Comparison of ENCODE assay signal across 9 cellular contexts in genomic region chr15:78739996-78740903, GRCh38.
DNase-seq lines count a peak whose midpoint lies in the region; ATAC-seq and TF ChIP-seq lines count a peak whose summit lies in the region.
"Had no signal": no experiment of that assay in that cellular context is flagged by ENCODE, and none has a peak within 500 bp of the region (broad histone marks: within the 10 kb centered on the region; RNA-seq: fewer than 3 reads in every experiment).

No MANE protein-coding gene starts in this region.

- no peaks in the 10 kb centered on the region for H3K36me3 Mint-ChIP-seq in T-helper 2 cell treated with Interferon-gamma antibody and Interleukin-4, amounts not matched to agents 5 μg/mL and 100 μg/mL, for 36 hours (ENCODE audit: low read depth)
- no peaks in the 10 kb centered on the region for H3K36me3 Mint-ChIP-seq in naive thymus-derived CD4-positive, alpha-beta T cell
- H3K36me3 Mint-ChIP-seq: activated naive CD8-positive, alpha-beta T cell had no signal

- H3K4me3 ChIP-seq in Loucy (ENCODE audit: low read length, poor library complexity, severe bottlenecking): no peak overlapping the region
- no peak overlapping the region for H3K4me3 ChIP-seq in naive thymus-derived CD4-positive, alpha-beta T cell (ENCODE audit: low read length)

- peaks cover 10% of the 10 kb centered on the region for H3K4me1 Mint-ChIP-seq in T-helper 2 cell treated with Interferon-gamma antibody and Interleukin-4, amounts not matched to agents 5 μg/mL and 100 μg/mL, for 36 hours (ENCODE audit: low read depth)
- peaks cover 0 to 14% (median 0%) of the 10 kb centered on the region in 7 donors for H3K4me1 Mint-ChIP-seq in naive thymus-derived CD4-positive, alpha-beta T cell

- peak overlapping the region; percentile 80 for H2AFZ ChIP-seq in Loucy (ENCODE audit: low read length)

- H3K9ac ChIP-seq in Loucy (ENCODE audit: low read depth, low read length, poor library complexity, severe bottlenecking): no peak overlapping the region

- CTCF ChIA-PET in naive thymus-derived CD4-positive, alpha-beta T cell (lab: Charles Lee): interaction anchor here (1.9 kb wide), 1 partner anchor 101 kb away, joined by 4 read pairs; no protein-coding TSS in a partner anchor

- no peak overlapping the region for H3K4me3 Mint-ChIP-seq in T-helper 2 cell treated with Interferon-gamma antibody and Interleukin-4, amounts not matched to agents 5 μg/mL and 100 μg/mL, for 36 hours
- no peak overlapping the region for H3K4me3 Mint-ChIP-seq in naive thymus-derived CD4-positive, alpha-beta T cell
- H3K4me3 Mint-ChIP-seq: activated naive CD8-positive, alpha-beta T cell had no signal

- no peaks in the 10 kb centered on the region for H3K9me3 Mint-ChIP-seq in T-helper 2 cell treated with Interferon-gamma antibody and Interleukin-4, amounts not matched to agents 5 μg/mL and 100 μg/mL, for 36 hours
- H3K9me3 Mint-ChIP-seq in naive thymus-derived CD4-positive, alpha-beta T cell: peaks cover 0 to 2% (median 0%) of the 10 kb centered on the region in 11 donors

- POLR2A ChIA-PET in naive thymus-derived CD4-positive, alpha-beta T cell (lab: Charles Lee): no interaction called here

- no peaks in the 10 kb centered on the region for H3K9me2 ChIP-seq in Loucy (replicated peaks; ENCODE audit: low read depth, low read length)

- no peaks in the 10 kb centered on the region for H3K36me3 ChIP-seq in Loucy (ENCODE audit: insufficient read depth, low read length)
- H3K36me3 ChIP-seq in naive thymus-derived CD4-positive, alpha-beta T cell (ENCODE audit: control insufficient read depth in 2 of 3, insufficient read depth in 3 of 3, low read length in 3 of 3): no peaks in the 10 kb centered on the region

- no peaks in the 10 kb centered on the region for H3F3A ChIP-seq in Loucy (ENCODE audit: low read depth)

- H4K20me1 ChIP-seq in Loucy (ENCODE audit: insufficient read depth, low read length, poor library complexity, severe bottlenecking): no peaks in the 10 kb centered on the region

- intact Hi-C loops in naive thymus-derived CD4-positive, alpha-beta T cell (cut with micrococcal nuclease): no loop called here

- H3K79me2 ChIP-seq in Loucy (ENCODE audit: insufficient read depth, low read length): no peaks in the 10 kb centered on the region

- no peaks in the 10 kb centered on the region for H3K9me3 ChIP-seq in Loucy (ENCODE audit: insufficient read depth, low read depth, low read length)
- H3K9me3 ChIP-seq in naive thymus-derived CD4-positive, alpha-beta T cell (ENCODE audit: control insufficient read depth in 2 of 3, low read length in 3 of 3): no peaks in the 10 kb centered on the region

- ATAC-seq in naive thymus-derived CD4-positive, alpha-beta T cell: peak; percentile 67
- ATAC-seq in GM21528 (IDR thresholded peaks at IDR 0.05; ENCODE audit: low FRiP score, unreplicated experiment): no peak

- H3K4me2 ChIP-seq in Loucy (ENCODE audit: low read depth, low read length, poor library complexity, severe bottlenecking): peak overlapping the region; percentile 33

- TF ChIP-seq CTCF in Loucy (conservative IDR thresholded peaks at IDR 0.05; ENCODE audit: low read length): peak; percentile 74

- peak; percentile 19 for DNase-seq in NK-92 treated with Interleukin-12 subunit alpha and Interleukin-12 subunit beta, amount 100 ng/mL, for 24 hours (lab: John Stamatoyannopoulos, UW)
- DNase-seq in NK-92 (lab: John Stamatoyannopoulos, UW; ENCODE audit: unreplicated experiment) (no peak), dermis microvascular lymphatic vessel endothelial cell (ENCODE audit: low read depth in 2 of 2) (peak; percentile 6 to 58), GM03348 (ENCODE audit: low spot score) (no peak)
- DNase-seq in T-helper 2 cell treated with Interferon-gamma antibody and Interleukin-4, amounts not matched to agents 5 μg/mL and 100 μg/mL, for 36 hours (ENCODE audit: low spot score): peak; percentile 60
- DNase-seq in naive thymus-derived CD4-positive, alpha-beta T cell: peak in 6 of 9 donors; percentile 21 to 70 (median 36)

- no peak overlapping the region for H3K27ac Mint-ChIP-seq in T-helper 2 cell treated with Interferon-gamma antibody and Interleukin-4, amounts not matched to agents 5 μg/mL and 100 μg/mL, for 36 hours
- no peak overlapping the region for H3K27ac Mint-ChIP-seq in naive thymus-derived CD4-positive, alpha-beta T cell
- H3K27ac Mint-ChIP-seq: activated naive CD8-positive, alpha-beta T cell had no signal

- no peaks in the 10 kb centered on the region for H3K27me3 ChIP-seq in Loucy (ENCODE audit: insufficient read depth, low read length, poor library complexity, severe bottlenecking)
- no peaks in the 10 kb centered on the region for H3K27me3 ChIP-seq in naive thymus-derived CD4-positive, alpha-beta T cell (ENCODE audit: control insufficient read depth in 2 of 2, insufficient read depth in 2 of 2, low read length in 2 of 2)

- no peaks in the 10 kb centered on the region for H3K4me1 ChIP-seq in Loucy (ENCODE audit: insufficient read depth, low read length, poor library complexity, severe bottlenecking)
- H3K4me1 ChIP-seq in naive thymus-derived CD4-positive, alpha-beta T cell (ENCODE audit: control insufficient read depth in 2 of 2, insufficient read depth in 2 of 2, low read length in 2 of 2): no peaks in the 10 kb centered on the region

- H3K27me3 Mint-ChIP-seq in T-helper 2 cell treated with Interferon-gamma antibody and Interleukin-4, amounts not matched to agents 5 μg/mL and 100 μg/mL, for 36 hours (ENCODE audit: low read depth): peaks cover 6% of the 10 kb centered on the region
- peaks cover 0 to 8% (median 4%) of the 10 kb centered on the region in 5 donors for H3K27me3 Mint-ChIP-seq in naive thymus-derived CD4-positive, alpha-beta T cell

- no peak overlapping the region for H3K27ac ChIP-seq in naive thymus-derived CD4-positive, alpha-beta T cell (ENCODE audit: low read depth, low read length)

Comparison
In these comparisons a context has a peak if more than half of its experiments do, and no peak if none do; other contexts are left out.
1. DNase-seq: peak in NK-92 treated with Interleukin-12 subunit alpha and Interleukin-12 subunit beta, amount 100 ng/mL, for 24 hours (single experiment), T-helper 2 cell treated with Interferon-gamma antibody and Interleukin-4, amounts not matched to agents 5 μg/mL and 100 μg/mL, for 36 hours (single experiment), dermis microvascular lymphatic vessel endothelial cell (2 of 2) and naive thymus-derived CD4-positive, alpha-beta T cell (6 of 9); none in NK-92 (single experiment) and GM03348 (single experiment).